ENCODE assay signal across 12 cellular contexts in the genomic region with DNA sequence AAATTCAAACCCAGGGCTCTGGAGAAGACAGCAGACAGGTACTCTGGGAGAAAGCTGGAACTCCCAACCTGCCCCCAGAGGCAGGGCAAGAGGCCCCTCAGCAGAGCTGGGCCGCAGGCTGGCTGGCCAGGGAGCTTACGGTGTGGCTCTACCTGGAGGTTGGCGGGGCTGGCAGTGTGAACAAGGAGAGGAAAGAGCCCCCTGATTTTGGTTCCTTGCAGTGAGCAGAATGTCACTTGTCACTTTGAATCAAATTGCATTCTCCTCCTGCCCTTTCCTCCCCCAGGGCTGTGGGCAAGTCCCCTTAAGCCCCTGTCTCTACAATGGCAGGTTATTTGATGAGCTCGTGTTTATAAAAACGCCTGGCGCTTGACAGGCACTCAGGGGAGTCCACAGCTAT.
"Had no signal": no experiment of that assay in that cellular context is flagged by ENCODE, and none has a peak within 500 bp of the region (broad histone marks: within the 10 kb centered on the region; RNA-seq: fewer than 3 reads in every experiment).

No MANE protein-coding gene starts in this region.

- H3K27ac ChIP-seq: thyroid gland had no signal

- H3K4me3 ChIP-seq: lung, thyroid gland had no signal

- ATAC-seq: activated naive CD8-positive, alpha-beta T cell treated with anti-CD3 and anti-CD28 coated beads, Interleukin-2, amount 50 U/mL, for 24 hours; activated T-cell treated with anti-CD3 and anti-CD28 coated beads, Interleukin-2, amount 50 U/mL, for 72 hours had no signal

- H3K27me3 ChIP-seq: thyroid gland had no signal

- DNase-seq: activated CD4-positive, alpha-beta T cell treated with anti-CD3 and anti-CD28 coated beads, Interleukin-2, amount 50 U/mL, for 1 hour; activated naive CD4-positive, alpha-beta T cell; activated naive CD8-positive, alpha-beta T cell treated with anti-CD3 and anti-CD28 coated beads, Interleukin-2, amount 50 U/mL, for 24 hours; activated T-cell treated with anti-CD3 and anti-CD28 coated beads, Interleukin-2, amount 50 U/mL, for 72 hours; caudate nucleus; erythroblast; hippocampal formation; kidney glomerular epithelial cell; naive B cell; stimulated activated CD4-positive, alpha-beta T cell treated with anti-CD3 and anti-CD28 coated beads, Interleukin-4, amount 100 ng/mL, for 4 hours; thyroid gland had no signal

- H3K4me1 ChIP-seq: thyroid gland had no signal

- H3K36me3 ChIP-seq: thyroid gland had no signal

- H3K9me3 ChIP-seq: thyroid gland had no signal
